15 cellular contexts compared by ENCODE assay signal in the genomic region with DNA sequence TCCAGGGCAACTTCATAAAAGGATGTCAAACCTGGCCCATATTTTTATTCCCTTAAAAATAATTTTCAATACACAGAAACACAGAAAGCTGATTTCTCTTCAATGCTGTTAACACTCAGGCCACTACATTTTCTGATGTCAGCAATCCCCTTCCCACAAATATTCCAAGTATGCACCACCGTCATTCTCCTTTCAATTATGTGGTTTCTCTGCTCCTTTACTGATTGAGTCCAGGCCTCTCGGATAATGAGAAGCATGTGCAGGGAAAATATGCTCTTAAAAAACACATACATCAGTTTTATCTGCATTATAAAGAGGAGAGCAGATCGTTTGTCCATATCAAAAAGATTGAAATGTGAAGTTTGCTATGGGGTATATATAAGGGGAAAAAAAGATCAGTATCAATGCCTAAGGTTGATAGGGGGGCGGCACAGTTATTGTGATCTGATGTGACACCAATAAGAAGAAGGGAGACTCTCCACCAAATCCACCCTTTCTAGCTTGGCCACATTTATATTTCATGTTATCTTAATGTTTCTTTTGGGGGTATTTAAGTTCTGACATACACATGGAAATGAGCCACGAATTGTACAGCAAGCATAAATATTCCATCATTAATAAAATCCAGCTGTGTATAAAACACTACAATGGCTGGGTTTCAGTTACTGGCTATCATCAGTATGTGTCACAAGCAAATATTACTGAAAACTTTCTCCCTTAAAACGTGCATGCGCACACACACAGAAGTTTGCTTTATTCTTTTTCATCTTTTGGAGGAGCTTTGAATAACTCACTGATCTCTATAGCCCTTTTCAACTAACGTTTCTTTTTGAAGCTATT. TPM values are rescaled to one million over a fixed set of nuclear protein-coding genes. Genes with fewer than 3 reads are reported as not detected.
A peak's percentile ranks its signal among the peaks of the same experiment; 100 is the strongest.
DNase-seq lines count a peak whose midpoint lies in the region; ATAC-seq and TF ChIP-seq lines count a peak whose summit lies in the region.
"Had no signal": no experiment of that assay in that cellular context is flagged by ENCODE, and none has a peak within 500 bp of the region (broad histone marks: within the 10 kb centered on the region; RNA-seq: fewer than 3 reads in every experiment).

No MANE protein-coding gene starts in this region.

- H3K4me2 ChIP-seq in fibroblast of lung (ENCODE audit: extremely low read depth, insufficient read depth, low read length), result peak overlapping the region; percentile 75

- H3K4me3 ChIP-seq in SJSA1, result no peak overlapping the region
- peak overlapping the region in 1 of 4 experiments; percentile 7 for H3K4me3 ChIP-seq in fibroblast of lung (replicated peaks in 1 of 4; ENCODE audit: control extremely low read depth in 1 of 4, insufficient read depth in 1 of 4, low read depth in 3 of 4, low read length in 4 of 4)
- H3K4me3 ChIP-seq: breast epithelium, right atrium auricular region, stomach had no signal

- no peaks in the 10 kb centered on the region for H4K20me1 ChIP-seq in fibroblast of lung (ENCODE audit: control insufficient read depth, extremely low read depth, insufficient read depth, low read length)

- peaks cover 12% of the 10 kb centered on the region for H3K36me3 Mint-ChIP-seq in progenitor cell of endocrine pancreas (ENCODE audit: insufficient read depth)
- no peaks in the 10 kb centered on the region for H3K36me3 Mint-ChIP-seq in stimulated activated effector memory CD8-positive, alpha-beta T cell treated with anti-CD3 and anti-CD28 coated beads, Interleukin-12 subunit alpha, Interleukin-12 subunit beta, amount 100 ng/mL, for 72 hours

- H3K79me2 ChIP-seq in fibroblast of lung (ENCODE audit: control insufficient read depth, insufficient read depth, low read length), result no peaks in the 10 kb centered on the region

- H3K27ac ChIP-seq in SJSA1 (peak overlapping the region; percentile 87), fibroblast of lung (ENCODE audit: insufficient read depth, low read length) (peak overlapping the region; percentile 78)
- H3K27ac ChIP-seq: epithelial cell of prostate, right atrium auricular region had no signal

- H3K27ac Mint-ChIP-seq in progenitor cell of endocrine pancreas, result peak overlapping the region; percentile 91
- H3K27ac Mint-ChIP-seq in stimulated activated effector memory CD8-positive, alpha-beta T cell treated with anti-CD3 and anti-CD28 coated beads, Interleukin-12 subunit alpha, Interleukin-12 subunit beta, amount 100 ng/mL, for 72 hours, result no peak overlapping the region
- H3K27ac Mint-ChIP-seq: naive B cell had no signal

- DNase-seq in DMS79 treated with DMSO at 0.1 percent for 48 hours (lab: John Stamatoyannopoulos, UW), result peak; percentile 38
- peak; percentile 41 to 77 for DNase-seq in SJSA1 (ENCODE audit: low read depth in 1 of 2, low spot score in 2 of 2)
- peak; percentile 66 to 82 for DNase-seq in fibroblast of lung (ENCODE audit: low read depth in 2 of 2)
- DNase-seq in progenitor cell of endocrine pancreas (ENCODE audit: low spot score, unreplicated experiment), result no peak
- no peak for DNase-seq in activated CD4-positive, alpha-beta T cell treated with anti-CD3 and anti-CD28 coated beads for 1 hour
- DNase-seq in HUDEP-2 (lab: John Stamatoyannopoulos, UW; ENCODE audit: unreplicated experiment in 76 of 76), result no peak
- DNase-seq in AML-193 (lab: John Stamatoyannopoulos, UW), result no peak
- DNase-seq in stimulated activated effector memory CD8-positive, alpha-beta T cell treated with anti-CD3 and anti-CD28 coated beads, Interleukin-12 subunit alpha, Interleukin-12 subunit beta, amount 100 ng/mL, for 72 hours (ENCODE audit: low spot score in 2 of 2), result no peak
- DNase-seq: activated CD4-positive, alpha-beta T cell treated with anti-CD3 and anti-CD28 coated beads, Interleukin-2, amount 50 U/mL, for 1 hour; kidney; naive B cell; stomach had no signal

- peaks cover 25% of the 10 kb centered on the region for H3K4me1 ChIP-seq in SJSA1 (replicated peaks)
- H3K4me1 ChIP-seq in fibroblast of lung (ENCODE audit: control insufficient read depth, extremely low read depth, insufficient read depth, low read length), result peaks cover 4% of the 10 kb centered on the region
- H3K4me1 ChIP-seq: breast epithelium, right atrium auricular region had no signal

- TF ChIP-seq CTCF in fibroblast of lung (conservative IDR thresholded peaks at IDR 0.05 in 1 of 2, IDR thresholded peaks at IDR 0.05 in 1 of 2; ENCODE audit: low read depth in 1 of 2, low read length in 2 of 2) (no peak), progenitor cell of endocrine pancreas (IDR thresholded peaks at IDR 0.05; ENCODE audit: unreplicated experiment) (no peak)

- no peaks in the 10 kb centered on the region for H3K27me3 ChIP-seq in SJSA1 (replicated peaks)
- no peaks in the 10 kb centered on the region for H3K27me3 ChIP-seq in fibroblast of lung (ENCODE audit: control insufficient read depth, insufficient read depth, low read length)
- H3K27me3 ChIP-seq: right atrium auricular region had no signal

- H3K9me3 ChIP-seq in SJSA1 (replicated peaks), result no peaks in the 10 kb centered on the region
- H3K9me3 ChIP-seq in fibroblast of lung (ENCODE audit: control insufficient read depth, insufficient read depth, low read depth, low read length), result no peaks in the 10 kb centered on the region
- H3K9me3 ChIP-seq: breast epithelium, right atrium auricular region, stomach had no signal

- H3K27me3 Mint-ChIP-seq in progenitor cell of endocrine pancreas, result no peaks in the 10 kb centered on the region
- H3K27me3 Mint-ChIP-seq: naive B cell had no signal

- H3K4me1 Mint-ChIP-seq in progenitor cell of endocrine pancreas (ENCODE audit: low read depth), result peaks cover 67% of the 10 kb centered on the region
- no peaks in the 10 kb centered on the region for H3K4me1 Mint-ChIP-seq in stimulated activated effector memory CD8-positive, alpha-beta T cell treated with anti-CD3 and anti-CD28 coated beads, Interleukin-12 subunit alpha, Interleukin-12 subunit beta, amount 100 ng/mL, for 72 hours

- no peak for ATAC-seq in stimulated activated effector memory CD8-positive, alpha-beta T cell treated with anti-CD3 and anti-CD28 coated beads, Interleukin-12 subunit alpha, Interleukin-12 subunit beta, amount 100 ng/mL, for 72 hours

- H3K4me3 Mint-ChIP-seq in progenitor cell of endocrine pancreas (ENCODE audit: low read depth), result no peak overlapping the region
- H3K4me3 Mint-ChIP-seq in stimulated activated effector memory CD8-positive, alpha-beta T cell treated with anti-CD3 and anti-CD28 coated beads, Interleukin-12 subunit alpha, Interleukin-12 subunit beta, amount 100 ng/mL, for 72 hours, result no peak overlapping the region
- H3K4me3 Mint-ChIP-seq: naive B cell had no signal

- H3K9ac ChIP-seq in fibroblast of lung (ENCODE audit: insufficient read depth, low read length), result no peak overlapping the region

- no peaks in the 10 kb centered on the region for H3K9me3 Mint-ChIP-seq in progenitor cell of endocrine pancreas (ENCODE audit: low read depth)
- H3K9me3 Mint-ChIP-seq in stimulated activated effector memory CD8-positive, alpha-beta T cell treated with anti-CD3 and anti-CD28 coated beads, Interleukin-12 subunit alpha, Interleukin-12 subunit beta, amount 100 ng/mL, for 72 hours, result no peaks in the 10 kb centered on the region
- H3K9me3 Mint-ChIP-seq: naive B cell had no signal

- no peak overlapping the region for H2AFZ ChIP-seq in fibroblast of lung (ENCODE audit: low read length)

- H3K36me3 ChIP-seq in SJSA1, result no peaks in the 10 kb centered on the region
- no peaks in the 10 kb centered on the region for H3K36me3 ChIP-seq in fibroblast of lung (ENCODE audit: control insufficient read depth, insufficient read depth, low read length)
- H3K36me3 ChIP-seq: breast epithelium, right atrium auricular region, stomach had no signal

RNA-seq across cellular contexts. Expression of gene AMOT, which starts 6.4 kb away (rescaled TPM):
- 8.3 and 11.7 TPM in 2 replicates for total RNA-seq in SJSA1 (2014; rRNA removed; shearing (Covaris generic))
- total RNA-seq in fibroblast of lung (4.4 and 6.8 TPM in 2 replicates), progenitor cell of endocrine pancreas (444 and 494 TPM in 2 replicates)
- 7.5 and 11.6 TPM in 2 replicates for polyA plus RNA-seq in fibroblast of lung
- polyA plus RNA-seq in fibroblast of lung (2012), result 10.1 and 10.3 TPM in 2 replicates
- 32.8 and 35.4 TPM in 2 replicates for polyA minus RNA-seq in fibroblast of lung (ENCODE audit: low replicate concordance)

Comparison
In these comparisons a context has a peak if more than half of its experiments do, and no peak if none do; other contexts are left out.
1. DNase-seq: peak in DMS79 treated with DMSO at 0.1 percent for 48 hours (single experiment), SJSA1 (2 of 2) and fibroblast of lung (2 of 2); none in progenitor cell of endocrine pancreas (single experiment), activated CD4-positive, alpha-beta T cell treated with anti-CD3 and anti-CD28 coated beads for 1 hour (single experiment), HUDEP-2 (0 of 76), AML-193 (0 of 2) and stimulated activated effector memory CD8-positive, alpha-beta T cell treated with anti-CD3 and anti-CD28 coated beads, Interleukin-12 subunit alpha, Interleukin-12 subunit beta, amount 100 ng/mL, for 72 hours (0 of 2).
2. RNA of gene AMOT, which starts 6.4 kb away (total RNA-seq): 444 to 494 TPM in progenitor cell of endocrine pancreas; 8.3 to 11.7 TPM in SJSA1 and 4.4 to 6.8 TPM in fibroblast of lung; every median in the first group is over 10 times any median in the second.